ENCODE assay signal across 8 cellular contexts in the genomic region with DNA sequence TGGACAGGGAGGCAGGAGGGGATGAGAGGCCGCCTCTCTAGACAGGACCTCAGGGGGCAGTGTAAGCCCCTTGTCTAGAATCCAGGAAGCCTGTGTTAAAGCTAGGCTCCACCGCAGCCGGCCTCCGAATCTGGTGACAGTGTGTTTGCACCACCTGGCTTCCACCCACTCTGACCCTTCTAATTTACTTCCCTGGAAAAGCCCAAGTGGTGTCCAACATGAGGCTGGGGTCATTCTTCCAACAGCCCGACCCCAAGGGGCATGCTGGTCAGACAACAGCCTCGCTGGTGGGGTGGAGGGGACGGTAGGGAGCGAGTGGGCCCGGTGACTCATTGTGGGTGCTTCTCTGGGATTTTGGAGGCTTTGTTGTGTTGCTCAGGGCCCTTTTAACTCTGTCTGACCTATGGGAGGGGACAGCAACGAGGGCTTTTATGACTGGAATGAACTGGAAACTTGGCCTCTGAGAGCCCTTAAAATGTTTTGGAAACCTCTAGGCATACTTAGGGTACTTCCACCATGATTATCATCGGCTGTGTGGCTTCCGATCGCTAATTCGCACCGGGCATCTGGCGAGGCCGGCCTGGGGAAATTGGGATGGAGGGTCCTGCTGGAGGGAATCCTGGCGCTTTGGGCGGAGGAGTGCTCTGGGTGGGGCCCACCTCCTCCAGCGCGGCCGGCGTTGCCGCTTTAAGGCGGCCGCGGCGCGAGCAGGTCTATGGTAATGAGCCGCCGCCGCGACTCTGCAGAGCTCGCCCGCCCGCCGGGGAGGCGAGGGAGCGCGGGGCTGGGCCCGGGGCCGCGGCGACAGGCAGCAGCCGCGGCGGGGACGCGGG. TPM values are rescaled to one million over a fixed set of nuclear protein-coding genes. Genes with fewer than 3 reads are reported as not detected.
DNase-seq lines count a peak whose midpoint lies in the region; ATAC-seq lines count a peak whose summit lies in the region.

CELSR2 (plus strand) TSS at position 743 of the 833 bp plus-strand sequence. CDS start 541 bp downstream, outside the sequence.

- peak within 1 kb of the TSS; percentile 43 for H4K91ac ChIP-seq in trophoblast cell (ENCODE audit: low read depth, low read length)

- H3K4me3 ChIP-seq in trophoblast cell (ENCODE audit: low read depth, low read length) (peak within 1 kb of the TSS; percentile 73), urinary bladder (ENCODE audit: low read depth, low read length) (peak within 1 kb of the TSS; percentile 69)

- peak within 1 kb of the TSS; percentile 72 for H3K4me3 Mint-ChIP-seq in activated naive CD8-positive, alpha-beta T cell

- no peaks in the 10 kb centered on the region for H3K9me3 Mint-ChIP-seq in activated naive CD8-positive, alpha-beta T cell (ENCODE audit: low read depth)

- DNase-seq in DMS 273 treated with DMSO at 0.1 percent for 48 hours (lab: John Stamatoyannopoulos, UW) (peak; percentile 26), HuH-7 (ENCODE audit: low spot score) (peak; percentile 75), SK-MEL-5 (ENCODE audit: low read depth, low spot score) (peak; percentile 63), cardiac septum (ENCODE audit: low spot score) (peak; percentile 69), trophoblast cell (peak in 1 of 2 donors; percentile 59)

- peak within 1 kb of the TSS; percentile 44 for H4K8ac ChIP-seq in trophoblast cell (ENCODE audit: low read depth, low read length)

- peaks cover 9% of the 10 kb centered on the region for H3K9me3 ChIP-seq in trophoblast cell (ENCODE audit: insufficient read depth, low read depth, low read length)

- peak within 1 kb of the TSS; percentile 63 for H3K14ac ChIP-seq in trophoblast cell (ENCODE audit: low read length)

- peaks cover 7% of the 10 kb centered on the region for H3K79me2 ChIP-seq in trophoblast cell (ENCODE audit: control insufficient read depth, insufficient read depth, low read length, poor library complexity)

- H3K4me2 ChIP-seq in trophoblast cell (ENCODE audit: low read length): peak within 1 kb of the TSS; percentile 86

- peak within 1 kb of the TSS; percentile 17 for H2BK12ac ChIP-seq in trophoblast cell (ENCODE audit: low read length)

- no peak within 1 kb of the TSS for H2BK5ac ChIP-seq in trophoblast cell (ENCODE audit: low read depth, low read length, poor library complexity)

- H3K27me3 Mint-ChIP-seq in activated naive CD8-positive, alpha-beta T cell: no peaks in the 10 kb centered on the region

- peaks cover 24 to 28% of the 10 kb centered on the region in 2 experiments for H3K4me1 ChIP-seq in trophoblast cell (ENCODE audit: control insufficient read depth in 1 of 2, insufficient read depth in 2 of 2, low read length in 2 of 2)
- H3K4me1 ChIP-seq in urinary bladder (ENCODE audit: insufficient read depth): no peaks in the 10 kb centered on the region

- H2BK120ac ChIP-seq in trophoblast cell (ENCODE audit: insufficient read depth, low read length, poor library complexity): peak within 1 kb of the TSS; percentile 37

- no peak within 1 kb of the TSS for H3K27ac Mint-ChIP-seq in activated naive CD8-positive, alpha-beta T cell

- H3K4ac ChIP-seq in trophoblast cell (ENCODE audit: low read depth, low read length): no peak within 1 kb of the TSS

- in situ Hi-C loops in SK-MEL-5 (cut with HindIII; ENCODE audit: low pct_unique_long_range_greater_than_20kb, low sequenced_read_pairs): no loop called here

- H3K27me3 ChIP-seq in trophoblast cell (ENCODE audit: insufficient read depth, low read length): no peaks in the 10 kb centered on the region

- no peak within 1 kb of the TSS for H3K23ac ChIP-seq in trophoblast cell (ENCODE audit: low read length)

- peaks cover 12 to 20% of the 10 kb centered on the region in 2 experiments for H3K36me3 ChIP-seq in trophoblast cell (ENCODE audit: control insufficient read depth in 1 of 2, insufficient read depth in 2 of 2, low read length in 2 of 2)
- H3K36me3 ChIP-seq in urinary bladder (ENCODE audit: insufficient read depth): no peaks in the 10 kb centered on the region

- intact Hi-C loops in cardiac septum (cut with DNase I): no loop called here

- peaks cover 9% of the 10 kb centered on the region for H3K4me1 Mint-ChIP-seq in activated naive CD8-positive, alpha-beta T cell (ENCODE audit: low read depth)

- H2AFZ ChIP-seq in trophoblast cell (ENCODE audit: insufficient read depth, low read length, poor library complexity): peak within 1 kb of the TSS; percentile 30

- no CpG with 5 or more reads among the region's 49 CpGs for WGBS in trophoblast cell (ENCODE audit: extremely low coverage, insufficient coverage, insufficient read length)
- WGBS in urinary bladder: 12% methylated on average over 49 of the region's 49 CpGs

- ATAC-seq in GM21423 (IDR thresholded peaks at IDR 0.05; ENCODE audit: unreplicated experiment): peak; percentile 76

- peak within 1 kb of the TSS; percentile 76 for H3K18ac ChIP-seq in trophoblast cell (ENCODE audit: low read length)

- no peak within 1 kb of the TSS for H3K9ac ChIP-seq in trophoblast cell (ENCODE audit: low read length)

- H3K27ac ChIP-seq in trophoblast cell (ENCODE audit: low read depth, low read length) (no peak within 1 kb of the TSS), urinary bladder (ENCODE audit: low read depth) (no peak within 1 kb of the TSS)

- no peaks in the 10 kb centered on the region for H3K36me3 Mint-ChIP-seq in activated naive CD8-positive, alpha-beta T cell

- H3K79me1 ChIP-seq in trophoblast cell (ENCODE audit: low read length): peaks cover 14% of the 10 kb centered on the region

- no peak within 1 kb of the TSS for H4K12ac ChIP-seq in trophoblast cell (ENCODE audit: low read depth, low read length)

- H2AK5ac ChIP-seq in trophoblast cell (ENCODE audit: low read length): peak within 1 kb of the TSS; percentile 30

RNA-seq across cellular contexts. Expression of gene CELSR2, which starts in this region (rescaled TPM):
- 3.5 TPM in 2 replicates for total RNA-seq in SK-MEL-5 (2014; rRNA removed; shearing (Covaris generic))
- polyA plus RNA-seq in SK-MEL-5 (2015; cell fraction: cytosol; rRNA removed): 15.9 and 19.4 TPM in 2 replicates
- 17.9 and 21.0 TPM in 2 replicates for polyA plus RNA-seq in SK-MEL-5 (2015; cell fraction: nucleus; rRNA removed)
- 7.1 TPM for total RNA-seq in cardiac septum
- 18.9 and 19.5 TPM in 2 replicates for polyA plus RNA-seq in trophoblast cell (2013)
- total RNA-seq in urinary bladder: 3.6 TPM
- polyA plus RNA-seq in urinary bladder: 4.9 TPM
